ENCODE assay signal across 37 cellular contexts in the genomic region with DNA sequence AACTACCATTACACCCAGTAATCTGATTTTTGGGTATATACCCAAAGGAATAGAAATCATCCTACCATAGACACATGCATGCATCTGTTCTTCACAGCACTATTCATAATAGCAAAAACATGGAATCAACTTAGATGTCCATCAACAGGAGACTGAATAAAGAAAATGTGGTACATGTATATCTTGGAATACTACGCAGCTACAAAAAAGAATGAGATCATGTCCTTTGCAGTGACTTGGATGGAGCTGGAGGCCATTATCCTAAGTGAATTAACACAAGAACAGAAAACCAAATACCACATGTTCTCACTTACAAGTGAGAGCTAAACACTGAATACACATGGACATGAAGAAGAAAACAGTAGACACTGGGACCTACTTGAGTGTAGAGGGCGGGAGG.
"Had no signal": no experiment of that assay in that cellular context is flagged by ENCODE, and none has a peak within 500 bp of the region (broad histone marks: within the 10 kb centered on the region; RNA-seq: fewer than 3 reads in every experiment).

No MANE protein-coding gene starts in this region.

- H3K4me3 Mint-ChIP-seq: activated naive CD4-positive, alpha-beta T cell treated with anti-CD3 and anti-CD28 coated beads, Interleukin-2, amount 10 ng/mL, durations not matched to agents 7 days and 5 days; activated naive CD4-positive, alpha-beta T cell treated with anti-CD3 and anti-CD28 coated beads, Interleukin-2, amount 50 U/mL, for 24 hours; activated naive CD8-positive, alpha-beta T cell; activated naive CD8-positive, alpha-beta T cell treated with anti-CD3 and anti-CD28 coated beads for 36 hours; activated naive CD8-positive, alpha-beta T cell treated with anti-CD3 and anti-CD28 coated beads, Interleukin-2, amount 10 ng/mL, durations not matched to agents 7 days and 5 days; activated naive CD8-positive, alpha-beta T cell treated with anti-CD3 and anti-CD28 coated beads, Interleukin-2, amount 50 U/mL, for 24 hours; activated T-cell treated with anti-CD3 and anti-CD28 coated beads, Interleukin-2, amount 50 U/mL, for 24 hours; activated T-cell treated with anti-CD3 and anti-CD28 coated beads, Interleukin-2, amount 50 U/mL, for 4 hours; activated T-cell treated with anti-CD3 and anti-CD28 coated beads, Interleukin-2, amount 50 U/mL, for 72 hours; activated T-helper 1 cell treated with anti-CD3 and anti-CD28 coated beads, Interleukin-12 subunit alpha, Interleukin-12 subunit beta, Interleukin-2, Interleukin-4 antibody, amounts not matched to agents 30 ng/mL and 10 ng/mL and 1 ng/mL, durations not matched to agents 14 hours and 24 hours and 36 hours; activated T-helper 17 cell treated with anti-CD3 and anti-CD28 coated beads, Interleukin-2, amount 50 U/mL, for 72 hours; brain; central memory CD8-positive, alpha-beta T cell had no signal

- H3K27ac Mint-ChIP-seq: activated naive CD4-positive, alpha-beta T cell treated with anti-CD3 and anti-CD28 coated beads, Interleukin-2, amount 10 ng/mL, durations not matched to agents 7 days and 5 days; activated naive CD4-positive, alpha-beta T cell treated with anti-CD3 and anti-CD28 coated beads, Interleukin-2, amount 50 U/mL, for 24 hours; activated naive CD8-positive, alpha-beta T cell; activated naive CD8-positive, alpha-beta T cell treated with anti-CD3 and anti-CD28 coated beads for 36 hours; activated naive CD8-positive, alpha-beta T cell treated with anti-CD3 and anti-CD28 coated beads, Interleukin-2, amount 10 ng/mL, durations not matched to agents 7 days and 5 days; activated naive CD8-positive, alpha-beta T cell treated with anti-CD3 and anti-CD28 coated beads, Interleukin-2, amount 50 U/mL, for 24 hours; activated T-cell treated with anti-CD3 and anti-CD28 coated beads, Interleukin-2, amount 50 U/mL, for 24 hours; activated T-cell treated with anti-CD3 and anti-CD28 coated beads, Interleukin-2, amount 50 U/mL, for 72 hours; activated T-helper 1 cell treated with anti-CD3 and anti-CD28 coated beads, Interleukin-12 subunit alpha, Interleukin-12 subunit beta, Interleukin-2, Interleukin-4 antibody, amounts not matched to agents 30 ng/mL and 10 ng/mL and 1 ng/mL, durations not matched to agents 14 hours and 24 hours and 36 hours; activated T-helper 17 cell treated with anti-CD3 and anti-CD28 coated beads, Interleukin-2, amount 50 U/mL, for 72 hours; activated T-helper 2 cell treated with anti-CD3 and anti-CD28 coated beads, Interferon-gamma antibody, Interleukin-2, Interleukin-4, amounts not matched to agents 10 μg/mL and 5 μg/mL and 100 μg/mL, durations not matched to agents 14 hours and 24 hours and 36 hours; brain had no signal

- H3K4me1 Mint-ChIP-seq: activated naive CD4-positive, alpha-beta T cell treated with anti-CD3 and anti-CD28 coated beads, Interleukin-2, amount 10 ng/mL, durations not matched to agents 7 days and 5 days; activated naive CD4-positive, alpha-beta T cell treated with anti-CD3 and anti-CD28 coated beads, Interleukin-2, amount 50 U/mL, for 24 hours; activated naive CD8-positive, alpha-beta T cell treated with anti-CD3 and anti-CD28 coated beads for 36 hours; activated naive CD8-positive, alpha-beta T cell treated with anti-CD3 and anti-CD28 coated beads, Interleukin-2, amount 10 ng/mL, durations not matched to agents 7 days and 5 days; activated naive CD8-positive, alpha-beta T cell treated with anti-CD3 and anti-CD28 coated beads, Interleukin-2, amount 50 U/mL, for 24 hours; activated T-helper 17 cell treated with anti-CD3 and anti-CD28 coated beads, Interleukin-2, amount 50 U/mL, for 72 hours; central memory CD8-positive, alpha-beta T cell had no signal

- H3K4me3 ChIP-seq: adrenal gland, ascending aorta, body of pancreas, breast epithelium, cardiac muscle cell had no signal

- DNase-seq: activated effector memory CD4-positive, alpha-beta T cell treated with anti-CD3 and anti-CD28 coated beads, Interleukin-2, amount 50 U/mL, for 16 hours; activated effector memory CD4-positive, alpha-beta T cell treated with Interleukin-2 at 50 U/mL for 16 hours; activated gamma-delta T cell; activated gamma-delta T cell treated with Interleukin-2 at 50 U/mL for 16 hours; activated naive CD4-positive, alpha-beta T cell; activated naive CD4-positive, alpha-beta T cell treated with anti-CD3 and anti-CD28 coated beads, Interleukin-2, amount 10 ng/mL, durations not matched to agents 7 days and 5 days; activated naive CD4-positive, alpha-beta T cell treated with anti-CD3 and anti-CD28 coated beads, Interleukin-2, amount 50 U/mL, for 16 hours; activated naive CD4-positive, alpha-beta T cell treated with Interleukin-2 at 50 U/mL for 16 hours; activated naive CD8-positive, alpha-beta T cell treated with anti-CD3 and anti-CD28 coated beads for 36 hours; activated naive CD8-positive, alpha-beta T cell treated with anti-CD3 and anti-CD28 coated beads, Interleukin-2, amount 10 ng/mL, durations not matched to agents 7 days and 5 days; activated naive CD8-positive, alpha-beta T cell treated with anti-CD3 and anti-CD28 coated beads, Interleukin-2, amount 50 U/mL, for 24 hours; activated T-cell treated with anti-CD3 and anti-CD28 coated beads, Interleukin-2, amount 50 U/mL, for 1 hour; activated T-cell treated with anti-CD3 and anti-CD28 coated beads, Interleukin-2, amount 50 U/mL, for 24 hours; activated T-cell treated with anti-CD3 and anti-CD28 coated beads, Interleukin-2, amount 50 U/mL, for 4 hours; activated T-cell treated with anti-CD3 and anti-CD28 coated beads, Interleukin-2, amount 50 U/mL, for 48 hours; activated T-cell treated with anti-CD3 and anti-CD28 coated beads, Interleukin-2, amount 50 U/mL, for 72 hours; adrenal gland; amniotic stem cell; amygdala; anterior cingulate cortex; aorta; body of pancreas; brain microvascular endothelial cell; caudate nucleus; central memory CD4-positive, alpha-beta T cell; cerebellar nuclear complex had no signal

- ATAC-seq: activated naive CD4-positive, alpha-beta T cell treated with anti-CD3 and anti-CD28 coated beads, Interleukin-2, amount 50 U/mL, for 72 hours; activated naive CD8-positive, alpha-beta T cell treated with anti-CD3 and anti-CD28 coated beads, Interleukin-2, amount 50 U/mL, for 24 hours; activated T-cell treated with anti-CD3 and anti-CD28 coated beads, Interleukin-2, amount 50 U/mL, for 4 hours; activated T-cell treated with anti-CD3 and anti-CD28 coated beads, Interleukin-2, amount 50 U/mL, for 72 hours; activated T-helper 17 cell treated with anti-CD3 and anti-CD28 coated beads, Interleukin-2, amount 50 U/mL, for 72 hours; body of pancreas had no signal

- H3K36me3 Mint-ChIP-seq: activated naive CD4-positive, alpha-beta T cell treated with anti-CD3 and anti-CD28 coated beads, Interleukin-2, amount 10 ng/mL, durations not matched to agents 7 days and 5 days; activated naive CD4-positive, alpha-beta T cell treated with anti-CD3 and anti-CD28 coated beads, Interleukin-2, amount 50 U/mL, for 24 hours; activated naive CD4-positive, alpha-beta T cell treated with anti-CD3 and anti-CD28 coated beads, Interleukin-2, amount 50 U/mL, for 72 hours; activated naive CD8-positive, alpha-beta T cell; activated naive CD8-positive, alpha-beta T cell treated with anti-CD3 and anti-CD28 coated beads for 36 hours; activated naive CD8-positive, alpha-beta T cell treated with anti-CD3 and anti-CD28 coated beads, Interleukin-2, amount 10 ng/mL, durations not matched to agents 7 days and 5 days; brain had no signal

- H3K4me1 ChIP-seq: ascending aorta, body of pancreas, breast epithelium had no signal

- H3K9me3 Mint-ChIP-seq: activated naive CD4-positive, alpha-beta T cell treated with anti-CD3 and anti-CD28 coated beads, Interleukin-2, amount 50 U/mL, for 72 hours; activated naive CD8-positive, alpha-beta T cell treated with anti-CD3 and anti-CD28 coated beads, Interleukin-2, amount 10 ng/mL, durations not matched to agents 7 days and 5 days; activated naive CD8-positive, alpha-beta T cell treated with anti-CD3 and anti-CD28 coated beads, Interleukin-2, amount 50 U/mL, for 24 hours; activated T-cell treated with anti-CD3 and anti-CD28 coated beads, Interleukin-2, amount 50 U/mL, for 24 hours; activated T-helper 1 cell treated with anti-CD3 and anti-CD28 coated beads, Interleukin-12 subunit alpha, Interleukin-12 subunit beta, Interleukin-2, Interleukin-4 antibody, amounts not matched to agents 30 ng/mL and 10 ng/mL and 1 ng/mL, durations not matched to agents 14 hours and 24 hours and 36 hours; activated T-helper 2 cell treated with anti-CD3 and anti-CD28 coated beads, Interferon-gamma antibody, Interleukin-2, Interleukin-4, amounts not matched to agents 10 μg/mL and 5 μg/mL and 100 μg/mL, durations not matched to agents 14 hours and 24 hours and 36 hours had no signal

- H3K27ac ChIP-seq: ascending aorta, body of pancreas, brain microvascular endothelial cell, breast epithelium, cardiac muscle cell had no signal

- H3K36me3 ChIP-seq: adrenal gland, ascending aorta, brain microvascular endothelial cell, breast epithelium, cardiac muscle cell had no signal

- H3K27me3 ChIP-seq: adrenal gland, ascending aorta, body of pancreas, brain microvascular endothelial cell, breast epithelium, cardiac muscle cell had no signal

- H3K9me3 ChIP-seq: ascending aorta, body of pancreas, breast epithelium had no signal

- H3K27me3 Mint-ChIP-seq: activated naive CD4-positive, alpha-beta T cell treated with anti-CD3 and anti-CD28 coated beads, Interleukin-2, amount 10 ng/mL, durations not matched to agents 7 days and 5 days; activated naive CD4-positive, alpha-beta T cell treated with anti-CD3 and anti-CD28 coated beads, Interleukin-2, amount 50 U/mL, for 24 hours; activated naive CD8-positive, alpha-beta T cell; activated naive CD8-positive, alpha-beta T cell treated with anti-CD3 and anti-CD28 coated beads for 36 hours; activated naive CD8-positive, alpha-beta T cell treated with anti-CD3 and anti-CD28 coated beads, Interleukin-2, amount 10 ng/mL, durations not matched to agents 7 days and 5 days; activated naive CD8-positive, alpha-beta T cell treated with anti-CD3 and anti-CD28 coated beads, Interleukin-2, amount 50 U/mL, for 24 hours; activated T-cell treated with anti-CD3 and anti-CD28 coated beads, Interleukin-2, amount 50 U/mL, for 24 hours; activated T-helper 17 cell treated with anti-CD3 and anti-CD28 coated beads, Interleukin-2, amount 50 U/mL, for 72 hours; brain; central memory CD8-positive, alpha-beta T cell had no signal
